ENCODE assay signal across 9 cellular contexts in the genomic region with DNA sequence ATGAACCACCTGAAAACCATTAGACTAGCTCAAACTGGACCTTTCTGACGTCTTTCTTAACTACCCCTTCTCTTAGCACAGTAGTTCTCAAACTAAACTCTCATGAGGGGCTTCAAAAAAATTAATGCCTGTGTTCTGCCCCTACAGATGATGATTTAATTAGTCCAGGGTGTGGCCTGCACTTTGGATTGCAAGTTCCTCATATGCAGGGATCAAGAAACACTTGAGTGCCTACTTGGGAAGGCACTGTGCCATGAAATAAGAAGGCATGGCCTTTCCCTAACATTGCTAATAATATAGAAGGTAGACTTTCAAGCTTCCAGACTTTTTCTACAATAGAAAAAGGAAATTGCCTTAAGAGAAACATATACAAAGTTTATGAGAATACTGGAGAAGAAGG. TPM values are rescaled to one million over a fixed set of nuclear protein-coding genes. Genes with fewer than 3 reads are reported as not detected.
"Had no signal": no experiment of that assay in that cellular context is flagged by ENCODE, and none has a peak within 500 bp of the region (broad histone marks: within the 10 kb centered on the region; RNA-seq: fewer than 3 reads in every experiment).

No MANE protein-coding gene starts in this region.

- H3K4me1 ChIP-seq: HAP-1 had no signal

- DNase-seq: GM23248, GOT3, H7, HFFc6, IMR-90 had no signal

- H3K27ac ChIP-seq: GM23248 had no signal

- H3K9me3 ChIP-seq: HAP-1 had no signal

- H3K4me3 ChIP-seq: GM23248, HAP-1, K562 had no signal

- ATAC-seq: HCT116, K562 had no signal

- H3K36me3 ChIP-seq: HAP-1 had no signal

RNA-seq across cellular contexts. Expression of a gene that starts 52.3 kb away (rescaled TPM):
- total RNA-seq: HT-29 had no signal
